Comparison of ENCODE assay signal across 1 cellular context in genomic region chr16:67104845-67105244, GRCh38.
TF ChIP-seq lines count a peak whose summit lies in the region.

No MANE protein-coding gene starts in this region.

TF ChIP-seq in GM12878, 131 proteins besides CTCF, POLR2A, EP300 and RAD21:
- TF ChIP-seq CUX1 (IDR thresholded peaks at IDR 0.05; ENCODE audit: insufficient replicate concordance, low read depth, low read length) (no peak), RAD51 (IDR thresholded peaks at IDR 0.05) (peak; percentile 47; the same call in 1 of the 2 replicates), BHLHE40 (IDR thresholded peaks at IDR 0.05; ENCODE audit: borderline replicate concordance in 1 of 2, low read depth in 2 of 2, low read length in 1 of 2) (peak; percentile 53 to 66; a peak in 2 of 4 replicates), ZNF592 (IDR thresholded peaks at IDR 0.05) (no peak)
